ENCODE assay signal across 8 cellular contexts in genomic region chrX:65871671-65872311, GRCh38.
A peak's percentile ranks its signal among the peaks of the same experiment; 100 is the strongest.
DNase-seq lines count a peak whose midpoint lies in the region; ATAC-seq, FAIRE-seq and TF ChIP-seq lines count a peak whose summit lies in the region.
"Had no signal": no experiment of that assay in that cellular context is flagged by ENCODE, and none has a peak within 500 bp of the region (broad histone marks: within the 10 kb centered on the region; RNA-seq: fewer than 3 reads in every experiment).

No MANE protein-coding gene starts in this region.

- H3K4me1 ChIP-seq in OCI-LY3 (ENCODE audit: low read length) (no peaks in the 10 kb centered on the region), left lung (no peaks in the 10 kb centered on the region)
- peaks cover 9% of the 10 kb centered on the region for H3K4me1 ChIP-seq in CD4-positive, alpha-beta memory T cell (ENCODE audit: insufficient read depth, low read length)

- H3K4me3 Mint-ChIP-seq in CD4-positive, alpha-beta memory T cell, result no peak overlapping the region

- POLR2A ChIA-PET in CD4-positive, alpha-beta memory T cell (lab: Charles Lee; ENCODE audit: partially characterized antibody), result no interaction called here

- DNase-seq in left lung (peak in 1 of 2 donors; percentile 35), NCI-H2029 treated with DMSO at 0.1 percent for 48 hours (lab: John Stamatoyannopoulos, UW) (no peak), HTR-8/SVneo (ENCODE audit: insufficient read length, low spot score) (no peak)
- DNase-seq in CD4-positive, alpha-beta memory T cell, result no peak

- H3K4me1 Mint-ChIP-seq in CD4-positive, alpha-beta memory T cell, result peaks cover 2 to 40% (median 20%) of the 10 kb centered on the region in 4 donors

- H3K9me3 Mint-ChIP-seq in CD4-positive, alpha-beta memory T cell, result peaks cover 0 to 4% (median 0%) of the 10 kb centered on the region in 8 donors

- H3K27ac ChIP-seq in OCI-LY3 (ENCODE audit: low read length) (no peak overlapping the region), left lung (no peak overlapping the region)
- H3K27ac ChIP-seq in CD4-positive, alpha-beta memory T cell (ENCODE audit: low read depth, low read length), result no peak overlapping the region
- H3K27ac ChIP-seq: cardiac muscle cell had no signal

- no peaks in the 10 kb centered on the region for H3K27me3 Mint-ChIP-seq in CD4-positive, alpha-beta memory T cell

- H3K9me3 ChIP-seq in OCI-LY3 (ENCODE audit: insufficient read depth, low read length), result no peaks in the 10 kb centered on the region
- H3K9me3 ChIP-seq in left lung, result no peaks in the 10 kb centered on the region
- no peaks in the 10 kb centered on the region for H3K9me3 ChIP-seq in CD4-positive, alpha-beta memory T cell (ENCODE audit: control insufficient read depth in 1 of 2, low read length in 2 of 2)

- intact Hi-C loops in left lung (cut with DNase I), result no loop called here
- intact Hi-C loops in CD4-positive, alpha-beta memory T cell (cut with micrococcal nuclease), result no loop called here

- FAIRE-seq in HTR-8/SVneo (lab: Jason Lieb, UNC), result no peak

- peak; percentile 30 for TF ChIP-seq CTCF in OCI-LY3 (IDR thresholded peaks at IDR 0.05; ENCODE audit: low read depth, low read length)
- TF ChIP-seq CTCF in left lung (IDR thresholded peaks at IDR 0.05), result no peak

- no peak overlapping the region for H3K4me2 ChIP-seq in OCI-LY3 (ENCODE audit: low read length)

- H3K9ac ChIP-seq in OCI-LY3 (ENCODE audit: low read length), result no peak overlapping the region

- no peaks in the 10 kb centered on the region for H3K36me3 Mint-ChIP-seq in CD4-positive, alpha-beta memory T cell

- CTCF ChIA-PET in CD4-positive, alpha-beta memory T cell (lab: Charles Lee; ENCODE audit: partially characterized antibody), result interaction anchor here (1.2 kb wide), 1 partner anchor 150 kb away, joined by 3 read pairs; no protein-coding TSS in a partner anchor

- H3K79me2 ChIP-seq in OCI-LY3 (ENCODE audit: low read length), result no peaks in the 10 kb centered on the region

- ATAC-seq in GM18861 (IDR thresholded peaks at IDR 0.05; ENCODE audit: unreplicated experiment) (peak; percentile 77), HG02852 (IDR thresholded peaks at IDR 0.05; ENCODE audit: unreplicated experiment) (peak; percentile 69), left lung (peak; percentile 22)

- H3K36me3 ChIP-seq in OCI-LY3 (replicated peaks; ENCODE audit: low read depth, low read length) (no peaks in the 10 kb centered on the region), left lung (no peaks in the 10 kb centered on the region)
- H3K36me3 ChIP-seq in CD4-positive, alpha-beta memory T cell (ENCODE audit: insufficient read depth, low read length), result no peaks in the 10 kb centered on the region
- H3K36me3 ChIP-seq: cardiac muscle cell had no signal

- H3K27ac Mint-ChIP-seq in CD4-positive, alpha-beta memory T cell, result peak overlapping the region in 1 of 7 donors; percentile 24

- H3K27me3 ChIP-seq in OCI-LY3 (ENCODE audit: low read depth, low read length), result no peaks in the 10 kb centered on the region
- H3K27me3 ChIP-seq in left lung, result no peaks in the 10 kb centered on the region
- no peaks in the 10 kb centered on the region for H3K27me3 ChIP-seq in CD4-positive, alpha-beta memory T cell (ENCODE audit: insufficient read depth, low read length)
- H3K27me3 ChIP-seq: cardiac muscle cell had no signal

- H2AFZ ChIP-seq in OCI-LY3 (ENCODE audit: low read depth, low read length), result no peak overlapping the region

- no peaks in the 10 kb centered on the region for H4K20me1 ChIP-seq in OCI-LY3 (ENCODE audit: insufficient read depth, low read length)

- no peak overlapping the region for H3K4me3 ChIP-seq in OCI-LY3 (ENCODE audit: low read length)
- no peak overlapping the region for H3K4me3 ChIP-seq in left lung
- no peak overlapping the region for H3K4me3 ChIP-seq in CD4-positive, alpha-beta memory T cell (ENCODE audit: low read length in 2 of 2)
- H3K4me3 ChIP-seq: cardiac muscle cell had no signal

Comparison
In these comparisons a context has a peak if more than half of its experiments do, and no peak if none do; other contexts are left out.
1. ATAC-seq: peak in every context shown above with its lines; median percentile 77 in GM18861; 69 in HG02852; 22 in left lung.